9 cellular contexts compared by ENCODE assay signal in genomic region chr3:182710557-182711157, GRCh38.
DNase-seq lines count a peak whose midpoint lies in the region; ATAC-seq, FAIRE-seq and TF ChIP-seq lines count a peak whose summit lies in the region.
"Had no signal": no experiment of that assay in that cellular context is flagged by ENCODE, and none has a peak within 500 bp of the region (broad histone marks: within the 10 kb centered on the region; RNA-seq: fewer than 3 reads in every experiment).

No MANE protein-coding gene starts in this region.

- no peak overlapping the region for H3K4me3 ChIP-seq in Caco-2 (ENCODE audit: low read depth, low read length)
- H3K4me3 ChIP-seq in Karpas-422 (ENCODE audit: low read length): no peak overlapping the region
- H3K4me3 ChIP-seq: SJSA1 had no signal

- CTCF ChIA-PET in Caco-2 (lab: Charles Lee): interaction anchor here (0.6 to 1.0 kb wide), 3 partner anchors 27 to 779 kb away, joined by 3 to 6 read pairs (median 4); no protein-coding TSS in a partner anchor

- no peaks in the 10 kb centered on the region for H4K20me1 ChIP-seq in Karpas-422 (ENCODE audit: insufficient read depth, low read depth, low read length)

- intact Hi-C loops in Caco-2 (cut with micrococcal nuclease; ENCODE audit: unreplicated experiment): loop anchor here (10.0 kb wide), 1 partner anchor 674 kb away; no protein-coding TSS in a partner anchor

- POLR2A ChIA-PET in Caco-2 (lab: Charles Lee): no interaction called here

- H3K4me1 ChIP-seq in Caco-2: peaks cover 14% of the 10 kb centered on the region
- H3K4me1 ChIP-seq in Karpas-422 (ENCODE audit: low read length): peaks cover 7% of the 10 kb centered on the region; the same call in 1 of the 2 replicates
- H3K4me1 ChIP-seq: SJSA1 had no signal

- no peaks in the 10 kb centered on the region for H3K36me3 Mint-ChIP-seq in Caco-2 (ENCODE audit: insufficient read depth, unreplicated experiment)
- no peaks in the 10 kb centered on the region for H3K36me3 Mint-ChIP-seq in stimulated activated naive B cell treated with anti-CD40 and anti-IgM and Interleukin-4, amounts not matched to agents 10 μg/mL and 1 μg/mL and 100 μg/mL, for 72 hours

- H3K4me1 Mint-ChIP-seq in Caco-2 (ENCODE audit: low read depth, unreplicated experiment): peaks cover 20% of the 10 kb centered on the region
- peaks cover 5 to 12% of the 10 kb centered on the region in 2 donors for H3K4me1 Mint-ChIP-seq in stimulated activated naive B cell treated with anti-CD40 and anti-IgM and Interleukin-4, amounts not matched to agents 10 μg/mL and 1 μg/mL and 100 μg/mL, for 72 hours

- TF ChIP-seq CTCF in Caco-2 (IDR thresholded peaks at IDR 0.05; ENCODE audit: insufficient read depth in 1 of 2, low read depth in 1 of 2, low read length in 1 of 2, severe bottlenecking in 1 of 2, unreplicated experiment in 1 of 2): peak; percentile 42 to 61

- H3K9ac ChIP-seq in Karpas-422 (ENCODE audit: low read length): no peak overlapping the region

- peak; percentile 10 for FAIRE-seq in frontal cortex (lab: Jason Lieb, UNC)

- DNase-seq in Caco-2: peak in 1 of 2 experiments; percentile 35
- DNase-seq in Karpas-422: peak; percentile 70
- DNase-seq in SKM-1 (lab: John Stamatoyannopoulos, UW; ENCODE audit: unreplicated experiment): peak; percentile 33
- peak in 1 of 2 donors; percentile 14 for DNase-seq in frontal cortex (ENCODE audit: low spot score in 2 of 2)
- no peak for DNase-seq in stimulated activated naive B cell treated with anti-CD40 and anti-IgM and Interleukin-4, amounts not matched to agents 10 μg/mL and 1 μg/mL and 100 μg/mL, for 72 hours
- no peak for DNase-seq in HK-2 (ENCODE audit: unreplicated experiment)
- no peak for DNase-seq in nucleus accumbens (lab: John Stamatoyannopoulos, UW)

- H2AFZ ChIP-seq in Karpas-422 (ENCODE audit: low read length): no peak overlapping the region

- H3K27me3 ChIP-seq in Caco-2 (replicated peaks; ENCODE audit: control insufficient read depth, insufficient read depth, low read length): no peaks in the 10 kb centered on the region
- no peaks in the 10 kb centered on the region for H3K27me3 ChIP-seq in Karpas-422 (ENCODE audit: low read length)
- H3K27me3 ChIP-seq: SJSA1 had no signal

- H3K9me3 Mint-ChIP-seq in Caco-2 (ENCODE audit: unreplicated experiment): no peaks in the 10 kb centered on the region
- H3K9me3 Mint-ChIP-seq in stimulated activated naive B cell treated with anti-CD40 and anti-IgM and Interleukin-4, amounts not matched to agents 10 μg/mL and 1 μg/mL and 100 μg/mL, for 72 hours: no peaks in the 10 kb centered on the region

- H3K9me3 ChIP-seq in Caco-2 (no peaks in the 10 kb centered on the region), Karpas-422 (ENCODE audit: low read length) (no peaks in the 10 kb centered on the region)
- H3K9me3 ChIP-seq: SJSA1 had no signal

- H3K4me2 ChIP-seq in Karpas-422 (ENCODE audit: low read depth, low read length, poor library complexity, severe bottlenecking): no peak overlapping the region

- no peak overlapping the region for H3K27ac Mint-ChIP-seq in Caco-2 (ENCODE audit: unreplicated experiment)
- no peak overlapping the region for H3K27ac Mint-ChIP-seq in stimulated activated naive B cell treated with anti-CD40 and anti-IgM and Interleukin-4, amounts not matched to agents 10 μg/mL and 1 μg/mL and 100 μg/mL, for 72 hours

- BruUV-seq in Caco-2 (replicated peaks; lab: Mats Ljungman, UMichigan): no TSS peak

- H3K36me3 ChIP-seq in Caco-2 (ENCODE audit: control insufficient read depth, insufficient read depth, low read length): no peaks in the 10 kb centered on the region
- no peaks in the 10 kb centered on the region for H3K36me3 ChIP-seq in Karpas-422 (ENCODE audit: insufficient read depth, low read length)
- H3K36me3 ChIP-seq: SJSA1 had no signal

- H3K27ac ChIP-seq in Karpas-422 (ENCODE audit: low read length): no peak overlapping the region
- H3K27ac ChIP-seq: SJSA1 had no signal

- no peaks in the 10 kb centered on the region for H3K79me2 ChIP-seq in Karpas-422 (ENCODE audit: low read length)

- H3K27me3 Mint-ChIP-seq in Caco-2 (ENCODE audit: insufficient read depth, unreplicated experiment): no peaks in the 10 kb centered on the region
- peaks cover 0 to 11% of the 10 kb centered on the region in 2 donors for H3K27me3 Mint-ChIP-seq in stimulated activated naive B cell treated with anti-CD40 and anti-IgM and Interleukin-4, amounts not matched to agents 10 μg/mL and 1 μg/mL and 100 μg/mL, for 72 hours

- peak; percentile 56 for ATAC-seq in GM19035 (IDR thresholded peaks at IDR 0.05; ENCODE audit: unreplicated experiment)
- peak; percentile 67 to 80 for ATAC-seq in stimulated activated naive B cell treated with anti-CD40 and anti-IgM and Interleukin-4, amounts not matched to agents 10 μg/mL and 1 μg/mL and 100 μg/mL, for 72 hours (replicated peaks)

- H3K9me2 ChIP-seq in Karpas-422 (replicated peaks; ENCODE audit: insufficient read depth, low read length): no peaks in the 10 kb centered on the region

- H3K4me3 Mint-ChIP-seq in Caco-2 (ENCODE audit: unreplicated experiment): no peak overlapping the region
- H3K4me3 Mint-ChIP-seq in stimulated activated naive B cell treated with anti-CD40 and anti-IgM and Interleukin-4, amounts not matched to agents 10 μg/mL and 1 μg/mL and 100 μg/mL, for 72 hours: no peak overlapping the region

Comparison
In these comparisons a context has a peak if more than half of its experiments do, and no peak if none do; other contexts are left out.
1. DNase-seq: peak in Karpas-422 (single experiment) and SKM-1 (single experiment); none in stimulated activated naive B cell treated with anti-CD40 and anti-IgM and Interleukin-4, amounts not matched to agents 10 μg/mL and 1 μg/mL and 100 μg/mL, for 72 hours (single experiment), HK-2 (single experiment) and nucleus accumbens (0 of 56).